8 cellular contexts compared by ENCODE assay signal in genomic region chr2:241271641-241272297, GRCh38. TPM values are rescaled to one million over a fixed set of nuclear protein-coding genes. Genes with fewer than 3 reads are reported as not detected.
DNase-seq lines count a peak whose midpoint lies in the region; ATAC-seq and TF ChIP-seq lines count a peak whose summit lies in the region.

No MANE protein-coding gene starts in this region.

- peaks cover 0 to 17% (median 9%) of the 10 kb centered on the region in 9 donors for H3K9me3 Mint-ChIP-seq in naive thymus-derived CD8-positive, alpha-beta T cell
- H3K9me3 Mint-ChIP-seq in stimulated activated effector memory CD8-positive, alpha-beta T cell treated with anti-CD3 and anti-CD28 coated beads, Interleukin-12 subunit alpha, Interleukin-12 subunit beta, amount 100 ng/mL, for 72 hours: peaks cover 9% of the 10 kb centered on the region

- H3K36me3 Mint-ChIP-seq in naive thymus-derived CD8-positive, alpha-beta T cell: peaks cover 7 to 22% (median 14%) of the 10 kb centered on the region in 3 donors
- peaks cover 45% of the 10 kb centered on the region for H3K36me3 Mint-ChIP-seq in stimulated activated effector memory CD8-positive, alpha-beta T cell treated with anti-CD3 and anti-CD28 coated beads, Interleukin-12 subunit alpha, Interleukin-12 subunit beta, amount 100 ng/mL, for 72 hours

- peak; percentile 78 for DNase-seq in RKO (ENCODE audit: low spot score)
- peak; percentile 40 for DNase-seq in activated T-helper 9 cell treated with anti-CD3 and anti-CD28 coated beads, Interleukin-2, amount 50 U/mL, for 16 hours (ENCODE audit: low read depth)
- DNase-seq in fibroblast of pulmonary artery (ENCODE audit: low read depth): peak; percentile 84
- DNase-seq in naive thymus-derived CD8-positive, alpha-beta T cell: peak; percentile 31 to 75 (median 48)
- DNase-seq in stimulated activated effector memory CD8-positive, alpha-beta T cell treated with anti-CD3 and anti-CD28 coated beads, Interleukin-12 subunit alpha, Interleukin-12 subunit beta, amount 100 ng/mL, for 72 hours (ENCODE audit: low spot score in 2 of 2): peak; percentile 34 to 71
- DNase-seq in NCI-H1092 treated with DMSO at 0.1 percent for 48 hours (lab: John Stamatoyannopoulos, UW): no peak

- H3K4me1 Mint-ChIP-seq in naive thymus-derived CD8-positive, alpha-beta T cell: peaks cover 29 to 59% (median 54%) of the 10 kb centered on the region in 4 donors
- H3K4me1 Mint-ChIP-seq in stimulated activated effector memory CD8-positive, alpha-beta T cell treated with anti-CD3 and anti-CD28 coated beads, Interleukin-12 subunit alpha, Interleukin-12 subunit beta, amount 100 ng/mL, for 72 hours: peaks cover 67% of the 10 kb centered on the region

- peak overlapping the region; percentile 67 to 95 (median 92) for H3K27ac Mint-ChIP-seq in naive thymus-derived CD8-positive, alpha-beta T cell
- H3K27ac Mint-ChIP-seq in stimulated activated effector memory CD8-positive, alpha-beta T cell treated with anti-CD3 and anti-CD28 coated beads, Interleukin-12 subunit alpha, Interleukin-12 subunit beta, amount 100 ng/mL, for 72 hours: peak overlapping the region; percentile 70

- H3K27me3 Mint-ChIP-seq in naive thymus-derived CD8-positive, alpha-beta T cell: no peaks in the 10 kb centered on the region

- POLR2A ChIA-PET in naive thymus-derived CD8-positive, alpha-beta T cell (lab: Charles Lee): interaction anchor here (0.7 to 1.0 kb wide), 2 partner anchors 42 to 43 kb away, joined by 3 to 4 read pairs; partner anchors contain the start of genes HDLBP and SEPTIN2

- peak overlapping the region; percentile 87 for H3K4me3 ChIP-seq in fibroblast of pulmonary artery (replicated peaks; ENCODE audit: low read depth, low read length)

- peak; percentile 59 for ATAC-seq in GM18498 (IDR thresholded peaks at IDR 0.05; ENCODE audit: unreplicated experiment)
- ATAC-seq in HG02852 (IDR thresholded peaks at IDR 0.05; ENCODE audit: unreplicated experiment): peak; percentile 43
- ATAC-seq in naive thymus-derived CD8-positive, alpha-beta T cell: peak; percentile 73 to 74
- peak; percentile 73 for ATAC-seq in stimulated activated effector memory CD8-positive, alpha-beta T cell treated with anti-CD3 and anti-CD28 coated beads, Interleukin-12 subunit alpha, Interleukin-12 subunit beta, amount 100 ng/mL, for 72 hours

- no peak for TF ChIP-seq CTCF in fibroblast of pulmonary artery (IDR thresholded peaks at IDR 0.05; ENCODE audit: low read length, missing control alignments)

- peak overlapping the region; percentile 85 to 97 (median 94) for H3K4me3 Mint-ChIP-seq in naive thymus-derived CD8-positive, alpha-beta T cell
- peak overlapping the region; percentile 81 for H3K4me3 Mint-ChIP-seq in stimulated activated effector memory CD8-positive, alpha-beta T cell treated with anti-CD3 and anti-CD28 coated beads, Interleukin-12 subunit alpha, Interleukin-12 subunit beta, amount 100 ng/mL, for 72 hours

RNA-seq across cellular contexts. Expression of gene HDLBP, which starts 43.7 kb away (rescaled TPM):
- 100 to 1,000 TPM; 133 to 148 TPM for total RNA-seq in naive thymus-derived CD8-positive, alpha-beta T cell
- 10 to 100 TPM; 32.2 to 71.1 (median 45.7) TPM for polyA plus RNA-seq in naive thymus-derived CD8-positive, alpha-beta T cell

RNA-seq across cellular contexts. Expression of gene SEPTIN2, which starts 44.0 kb away (rescaled TPM):
- total RNA-seq in naive thymus-derived CD8-positive, alpha-beta T cell: 100 to 1,000 TPM; 303 to 309 TPM
- 100 to 1,000 TPM; 143 to 182 (median 144) TPM for polyA plus RNA-seq in naive thymus-derived CD8-positive, alpha-beta T cell
